ENCODE assay signal across 8 cellular contexts in the genomic region with DNA sequence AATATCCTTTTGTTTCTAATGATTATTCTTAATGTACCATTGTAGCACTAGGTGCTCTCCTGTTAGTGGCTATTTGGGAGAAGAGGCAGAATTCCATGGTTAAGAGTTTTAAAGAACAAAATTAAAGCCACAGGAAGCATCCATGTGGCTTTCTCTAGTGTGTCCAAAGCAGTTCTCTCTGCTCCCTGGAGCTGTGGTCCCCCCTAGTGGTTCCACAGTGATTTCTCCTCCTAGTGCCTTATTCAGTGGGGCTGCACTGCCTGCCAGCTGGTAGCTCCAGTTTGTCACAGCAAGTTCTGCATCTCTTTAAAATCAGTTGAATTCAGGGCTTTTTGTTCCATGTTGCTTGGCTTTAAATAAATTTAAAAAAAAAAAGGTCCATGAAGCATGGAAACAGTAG. TPM values are rescaled to one million over a fixed set of nuclear protein-coding genes. Genes with fewer than 3 reads are reported as not detected.
DNase-seq lines count a peak whose midpoint lies in the region; ATAC-seq and TF ChIP-seq lines count a peak whose summit lies in the region.

No MANE protein-coding gene starts in this region.

- TF ChIP-seq CTCF in WTC11 (IDR thresholded peaks at IDR 0.05): peak; percentile 37

- H3K36me3 Mint-ChIP-seq in WTC11: no peaks in the 10 kb centered on the region

- ATAC-seq in WTC11 (peak; percentile 98), GM19467 (IDR thresholded peaks at IDR 0.05; ENCODE audit: unreplicated experiment) (no peak), GM21423 (IDR thresholded peaks at IDR 0.05; ENCODE audit: unreplicated experiment) (no peak)

- H3K9me3 Mint-ChIP-seq in WTC11: peaks cover 5% of the 10 kb centered on the region; the same call in 1 of the 2 replicates

- POLR2A ChIA-PET in WTC11 (lab: Charles Lee): no interaction called here

- DNase-seq in GDM1 (lab: John Stamatoyannopoulos, UW): peak; percentile 28
- peak; percentile 22 for DNase-seq in HuH-7.5 (ENCODE audit: low spot score)
- DNase-seq in WTC11 (ENCODE audit: low spot score): peak; percentile 67
- peak; percentile 16 to 81 (median 60) for DNase-seq in head of caudate nucleus
- peak; percentile 10 for DNase-seq in pulmonary artery endothelial cell (ENCODE audit: low read depth, low spot score)
- no peak for DNase-seq in activated effector memory CD4-positive, alpha-beta T cell treated with anti-CD3 and anti-CD28 coated beads, Interleukin-2, amount 50 U/mL, for 16 hours

- H3K4me1 Mint-ChIP-seq in WTC11: no peaks in the 10 kb centered on the region

- H3K27me3 Mint-ChIP-seq in WTC11 (ENCODE audit: low read depth): no peaks in the 10 kb centered on the region

- intact Hi-C loops in head of caudate nucleus (cut with DNase I): no loop called here

- no peak overlapping the region for H3K4me3 Mint-ChIP-seq in WTC11

- no peak overlapping the region for H3K27ac Mint-ChIP-seq in WTC11

- CTCF ChIA-PET in WTC11 (lab: Charles Lee): interaction anchor here (0.5 to 4.1 kb wide), 13 partner anchors 13 to 433 kb away, joined by 3 to 34 read pairs (median 5); a partner anchor contains a TSS

TF ChIP-seq in WTC11, 78 proteins besides CTCF, POLR2A, EP300 and RAD21:
- TF ChIP-seq, protein P1, sequence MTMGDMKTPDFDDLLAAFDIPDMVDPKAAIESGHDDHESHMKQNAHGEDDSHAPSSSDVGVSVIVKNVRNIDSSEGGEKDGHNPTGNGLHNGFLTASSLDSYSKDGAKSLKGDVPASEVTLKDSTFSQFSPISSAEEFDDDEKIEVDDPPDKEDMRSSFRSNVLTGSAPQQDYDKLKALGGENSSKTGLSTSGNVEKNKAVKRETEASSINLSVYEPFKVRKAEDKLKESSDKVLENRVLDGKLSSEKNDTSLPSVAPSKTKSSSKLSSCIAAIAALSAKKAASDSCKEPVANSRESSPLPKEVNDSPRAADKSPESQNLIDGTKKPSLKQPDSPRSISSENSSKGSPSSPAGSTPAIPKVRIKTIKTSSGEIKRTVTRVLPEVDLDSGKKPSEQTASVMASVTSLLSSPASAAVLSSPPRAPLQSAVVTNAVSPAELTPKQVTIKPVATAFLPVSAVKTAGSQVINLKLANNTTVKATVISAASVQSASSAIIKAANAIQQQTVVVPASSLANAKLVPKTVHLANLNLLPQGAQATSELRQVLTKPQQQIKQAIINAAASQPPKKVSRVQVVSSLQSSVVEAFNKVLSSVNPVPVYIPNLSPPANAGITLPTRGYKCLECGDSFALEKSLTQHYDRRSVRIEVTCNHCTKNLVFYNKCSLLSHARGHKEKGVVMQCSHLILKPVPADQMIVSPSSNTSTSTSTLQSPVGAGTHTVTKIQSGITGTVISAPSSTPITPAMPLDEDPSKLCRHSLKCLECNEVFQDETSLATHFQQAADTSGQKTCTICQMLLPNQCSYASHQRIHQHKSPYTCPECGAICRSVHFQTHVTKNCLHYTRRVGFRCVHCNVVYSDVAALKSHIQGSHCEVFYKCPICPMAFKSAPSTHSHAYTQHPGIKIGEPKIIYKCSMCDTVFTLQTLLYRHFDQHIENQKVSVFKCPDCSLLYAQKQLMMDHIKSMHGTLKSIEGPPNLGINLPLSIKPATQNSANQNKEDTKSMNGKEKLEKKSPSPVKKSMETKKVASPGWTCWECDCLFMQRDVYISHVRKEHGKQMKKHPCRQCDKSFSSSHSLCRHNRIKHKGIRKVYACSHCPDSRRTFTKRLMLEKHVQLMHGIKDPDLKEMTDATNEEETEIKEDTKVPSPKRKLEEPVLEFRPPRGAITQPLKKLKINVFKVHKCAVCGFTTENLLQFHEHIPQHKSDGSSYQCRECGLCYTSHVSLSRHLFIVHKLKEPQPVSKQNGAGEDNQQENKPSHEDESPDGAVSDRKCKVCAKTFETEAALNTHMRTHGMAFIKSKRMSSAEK (CRISPR knock-in tag; IDR thresholded peaks at IDR 0.05; ENCODE audit: borderline replicate concordance): no peak
- TF ChIP-seq, protein P2, sequence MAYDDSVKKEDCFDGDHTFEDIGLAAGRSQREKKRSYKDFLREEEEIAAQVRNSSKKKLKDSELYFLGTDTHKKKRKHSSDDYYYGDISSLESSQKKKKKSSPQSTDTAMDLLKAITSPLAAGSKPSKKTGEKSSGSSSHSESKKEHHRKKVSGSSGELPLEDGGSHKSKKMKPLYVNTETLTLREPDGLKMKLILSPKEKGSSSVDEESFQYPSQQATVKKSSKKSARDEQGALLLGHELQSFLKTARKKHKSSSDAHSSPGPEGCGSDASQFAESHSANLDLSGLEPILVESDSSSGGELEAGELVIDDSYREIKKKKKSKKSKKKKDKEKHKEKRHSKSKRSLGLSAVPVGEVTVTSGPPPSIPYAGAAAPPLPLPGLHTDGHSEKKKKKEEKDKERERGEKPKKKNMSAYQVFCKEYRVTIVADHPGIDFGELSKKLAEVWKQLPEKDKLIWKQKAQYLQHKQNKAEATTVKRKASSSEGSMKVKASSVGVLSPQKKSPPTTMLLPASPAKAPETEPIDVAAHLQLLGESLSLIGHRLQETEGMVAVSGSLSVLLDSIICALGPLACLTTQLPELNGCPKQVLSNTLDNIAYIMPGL (CRISPR knock-in tag; IDR thresholded peaks at IDR 0.05): no peak
- TF ChIP-seq ZNF671 (CRISPR knock-in tag; IDR thresholded peaks at IDR 0.05) (no peak), NFYB (CRISPR knock-in tag; conservative IDR thresholded peaks at IDR 0.05; ENCODE audit: low read depth) (no peak), JAZF1 (CRISPR knock-in tag; IDR thresholded peaks at IDR 0.05) (no peak), CBFB (CRISPR knock-in tag; IDR thresholded peaks at IDR 0.05; ENCODE audit: low read depth) (no peak), TEAD1 (CRISPR knock-in tag; IDR thresholded peaks at IDR 0.05) (no peak)
- TF ChIP-seq, protein P3, sequence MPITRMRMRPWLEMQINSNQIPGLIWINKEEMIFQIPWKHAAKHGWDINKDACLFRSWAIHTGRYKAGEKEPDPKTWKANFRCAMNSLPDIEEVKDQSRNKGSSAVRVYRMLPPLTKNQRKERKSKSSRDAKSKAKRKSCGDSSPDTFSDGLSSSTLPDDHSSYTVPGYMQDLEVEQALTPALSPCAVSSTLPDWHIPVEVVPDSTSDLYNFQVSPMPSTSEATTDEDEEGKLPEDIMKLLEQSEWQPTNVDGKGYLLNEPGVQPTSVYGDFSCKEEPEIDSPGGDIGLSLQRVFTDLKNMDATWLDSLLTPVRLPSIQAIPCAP (CRISPR knock-in tag; IDR thresholded peaks at IDR 0.05): no peak
- TF ChIP-seq, protein P4, sequence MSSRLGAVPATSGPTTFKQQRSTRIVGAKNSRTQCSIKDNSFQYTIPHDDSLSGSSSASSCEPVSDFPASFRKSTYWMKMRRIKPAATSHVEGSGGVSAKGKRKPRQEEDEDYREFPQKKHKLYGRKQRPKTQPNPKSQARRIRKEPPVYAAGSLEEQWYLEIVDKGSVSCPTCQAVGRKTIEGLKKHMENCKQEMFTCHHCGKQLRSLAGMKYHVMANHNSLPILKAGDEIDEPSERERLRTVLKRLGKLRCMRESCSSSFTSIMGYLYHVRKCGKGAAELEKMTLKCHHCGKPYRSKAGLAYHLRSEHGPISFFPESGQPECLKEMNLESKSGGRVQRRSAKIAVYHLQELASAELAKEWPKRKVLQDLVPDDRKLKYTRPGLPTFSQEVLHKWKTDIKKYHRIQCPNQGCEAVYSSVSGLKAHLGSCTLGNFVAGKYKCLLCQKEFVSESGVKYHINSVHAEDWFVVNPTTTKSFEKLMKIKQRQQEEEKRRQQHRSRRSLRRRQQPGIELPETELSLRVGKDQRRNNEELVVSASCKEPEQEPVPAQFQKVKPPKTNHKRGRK (CRISPR knock-in tag; IDR thresholded peaks at IDR 0.05; ENCODE audit: borderline replicate concordance): no peak
- TF ChIP-seq, protein P5, sequence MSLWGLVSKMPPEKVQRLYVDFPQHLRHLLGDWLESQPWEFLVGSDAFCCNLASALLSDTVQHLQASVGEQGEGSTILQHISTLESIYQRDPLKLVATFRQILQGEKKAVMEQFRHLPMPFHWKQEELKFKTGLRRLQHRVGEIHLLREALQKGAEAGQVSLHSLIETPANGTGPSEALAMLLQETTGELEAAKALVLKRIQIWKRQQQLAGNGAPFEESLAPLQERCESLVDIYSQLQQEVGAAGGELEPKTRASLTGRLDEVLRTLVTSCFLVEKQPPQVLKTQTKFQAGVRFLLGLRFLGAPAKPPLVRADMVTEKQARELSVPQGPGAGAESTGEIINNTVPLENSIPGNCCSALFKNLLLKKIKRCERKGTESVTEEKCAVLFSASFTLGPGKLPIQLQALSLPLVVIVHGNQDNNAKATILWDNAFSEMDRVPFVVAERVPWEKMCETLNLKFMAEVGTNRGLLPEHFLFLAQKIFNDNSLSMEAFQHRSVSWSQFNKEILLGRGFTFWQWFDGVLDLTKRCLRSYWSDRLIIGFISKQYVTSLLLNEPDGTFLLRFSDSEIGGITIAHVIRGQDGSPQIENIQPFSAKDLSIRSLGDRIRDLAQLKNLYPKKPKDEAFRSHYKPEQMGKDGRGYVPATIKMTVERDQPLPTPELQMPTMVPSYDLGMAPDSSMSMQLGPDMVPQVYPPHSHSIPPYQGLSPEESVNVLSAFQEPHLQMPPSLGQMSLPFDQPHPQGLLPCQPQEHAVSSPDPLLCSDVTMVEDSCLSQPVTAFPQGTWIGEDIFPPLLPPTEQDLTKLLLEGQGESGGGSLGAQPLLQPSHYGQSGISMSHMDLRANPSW (CRISPR knock-in tag; conservative IDR thresholded peaks at IDR 0.05; ENCODE audit: low read depth): no peak

RNA-seq across cellular contexts. Expression of a gene that starts 39.6 kb away (rescaled TPM):
- total RNA-seq in WTC11 (2021) (38.1 to 46.6 TPM (median 38.5 TPM) in 3 replicates), pulmonary artery endothelial cell (7.0 and 13.3 TPM in 2 replicates)
